ENCODE assay signal across 24 cellular contexts in genomic region chr17:42060231-42060630, GRCh38. TPM values are rescaled to one million over a fixed set of nuclear protein-coding genes. Genes with fewer than 3 reads are reported as not detected.
DNase-seq lines count a peak whose midpoint lies in the region; ATAC-seq and TF ChIP-seq lines count a peak whose summit lies in the region.
"Had no signal": no experiment of that assay in that cellular context is flagged by ENCODE, and none has a peak within 500 bp of the region (broad histone marks: within the 10 kb centered on the region; RNA-seq: fewer than 3 reads in every experiment).

No MANE protein-coding gene starts in this region.

- H3K14ac ChIP-seq in neuronal stem cell (ENCODE audit: low read length), result no peak overlapping the region

- peak overlapping the region; percentile 30 for H3K27ac Mint-ChIP-seq in activated CD4-positive, alpha-beta T cell treated with anti-CD3 and anti-CD28 coated beads, Interleukin-2, amount 10 ng/mL, durations not matched to agents 24 days and 14 days
- no peak overlapping the region for H3K27ac Mint-ChIP-seq in activated CD4-positive, alpha-beta T cell treated with anti-CD3 and anti-CD28 coated beads for 36 hours
- H3K27ac Mint-ChIP-seq: CD8-positive, alpha-beta memory T cell; IgD-negative memory B cell had no signal

- peak overlapping the region; percentile 66 for H2BK5ac ChIP-seq in neuronal stem cell (ENCODE audit: low read length)

- no CpG with 5 or more reads among the region's 4 CpGs for WGBS in neuronal stem cell (ENCODE audit: extremely low coverage in 2 of 2, insufficient read length in 2 of 2, insufficient replicate concordance in 1 of 2), 2 donors
- 47 to 68% methylated on average over 3 to 4 of the region's 4 CpGs for WGBS in transverse colon (ENCODE audit: low coverage in 1 of 2), 2 donors

- no peak overlapping the region for H3K4me3 Mint-ChIP-seq in activated CD4-positive, alpha-beta T cell treated with anti-CD3 and anti-CD28 coated beads, Interleukin-2, amount 10 ng/mL, durations not matched to agents 24 days and 14 days
- H3K4me3 Mint-ChIP-seq in activated CD4-positive, alpha-beta T cell treated with anti-CD3 and anti-CD28 coated beads for 36 hours, result no peak overlapping the region
- H3K4me3 Mint-ChIP-seq: CD8-positive, alpha-beta memory T cell; IgD-negative memory B cell had no signal

- H3K27ac ChIP-seq in colonic mucosa (no peak overlapping the region), neuronal stem cell (replicated peaks; ENCODE audit: low read length) (no peak overlapping the region), transverse colon (no peak overlapping the region)
- H3K27ac ChIP-seq: 22Rv1, HL-60 had no signal

- no peak overlapping the region for H3K4ac ChIP-seq in neuronal stem cell (ENCODE audit: low read length)

- POLR2A ChIA-PET in activated CD4-positive, alpha-beta T cell treated with anti-CD3 and anti-CD28 coated beads for 36 hours (lab: Charles Lee), result interaction anchor here (0.7 kb wide), 1 partner anchor 869 kb away, joined by 3 read pairs; no protein-coding TSS in a partner anchor

- H2BK120ac ChIP-seq in neuronal stem cell (ENCODE audit: low read depth, low read length), result no peak overlapping the region

- H3K4me3 ChIP-seq in colonic mucosa (no peak overlapping the region), neuronal stem cell (ENCODE audit: low read length in 2 of 2) (no peak overlapping the region), transverse colon (no peak overlapping the region)

- no peaks in the 10 kb centered on the region for H3K4me1 ChIP-seq in colonic mucosa
- peaks cover 9 to 12% of the 10 kb centered on the region in 2 donors for H3K4me1 ChIP-seq in neuronal stem cell (ENCODE audit: control insufficient read depth in 2 of 2, insufficient read depth in 1 of 2, low read depth in 1 of 2, low read length in 2 of 2)
- no peaks in the 10 kb centered on the region for H3K4me1 ChIP-seq in transverse colon

- TF ChIP-seq EP300 in transverse colon (IDR thresholded peaks at IDR 0.05; ENCODE audit: low read depth), result no peak

- H3K23ac ChIP-seq in neuronal stem cell (ENCODE audit: low read depth, low read length, poor library complexity), result peak overlapping the region; percentile 43

- no peak for ATAC-seq in activated CD4-positive, alpha-beta T cell treated with anti-CD3 and anti-CD28 coated beads for 36 hours
- ATAC-seq: Panc1 had no signal

- H3K9ac ChIP-seq in colonic mucosa (ENCODE audit: low read depth in 2 of 2, low read length in 2 of 2) (no peak overlapping the region), neuronal stem cell (ENCODE audit: low read depth, low read length, poor library complexity) (peak overlapping the region; percentile 60)
- H3K9ac ChIP-seq: SK-N-SH had no signal

- H2AK5ac ChIP-seq in neuronal stem cell (ENCODE audit: low read depth, low read length), result no peak overlapping the region

- H3K4me1 Mint-ChIP-seq in activated CD4-positive, alpha-beta T cell treated with anti-CD3 and anti-CD28 coated beads, Interleukin-2, amount 10 ng/mL, durations not matched to agents 24 days and 14 days, result peaks cover 17% of the 10 kb centered on the region
- H3K4me1 Mint-ChIP-seq in activated CD4-positive, alpha-beta T cell treated with anti-CD3 and anti-CD28 coated beads for 36 hours, result peaks cover 17% of the 10 kb centered on the region

- TF ChIP-seq CTCF in colonic mucosa (IDR thresholded peaks at IDR 0.05) (no peak), transverse colon (IDR thresholded peaks at IDR 0.05) (no peak)

- H3K9me3 ChIP-seq in colonic mucosa, result no peaks in the 10 kb centered on the region
- H3K9me3 ChIP-seq in neuronal stem cell (replicated peaks in 1 of 2; ENCODE audit: control insufficient read depth in 2 of 2, insufficient read depth in 1 of 2, low read depth in 1 of 2, low read length in 2 of 2), result peaks cover 0 to 12% of the 10 kb centered on the region in 2 donors
- no peaks in the 10 kb centered on the region for H3K9me3 ChIP-seq in transverse colon
- H3K9me3 ChIP-seq: SK-N-SH had no signal

- in situ Hi-C loops in transverse colon (cut with MboI; ENCODE audit: low pct_ligation_motif_present in 1 of 4, low pct_unique_long_range_greater_than_20kb in 1 of 4, low sequenced_read_pairs in 3 of 4), result no loop called here

- CTCF ChIA-PET in activated CD4-positive, alpha-beta T cell treated with anti-CD3 and anti-CD28 coated beads for 36 hours (lab: Charles Lee), result interaction anchor here (0.7 to 1.8 kb wide), 2 partner anchors 35 to 37 kb away, joined by 3 to 7 read pairs; no protein-coding TSS in a partner anchor

- intact Hi-C loops in activated CD4-positive, alpha-beta T cell treated with anti-CD3 and anti-CD28 coated beads, Interleukin-2, amount 10 ng/mL, durations not matched to agents 24 days and 14 days (cut with micrococcal nuclease), result loop anchor here (5.0 to 10.0 kb wide), 2 partner anchors 33 to 125 kb away; partner anchors contain the start of genes HCRT and KCNH4
- intact Hi-C loops in activated CD4-positive, alpha-beta T cell treated with anti-CD3 and anti-CD28 coated beads for 36 hours (cut with DNase I, micrococcal nuclease), result no loop called here
- intact Hi-C loops in colonic mucosa (cut with DNase I), result no loop called here
- intact Hi-C loops in transverse colon (cut with DNase I; ENCODE audit: low total_unique reads), result no loop called here

- H3K27me3 ChIP-seq in colonic mucosa, result no peaks in the 10 kb centered on the region
- H3K27me3 ChIP-seq in neuronal stem cell (ENCODE audit: control insufficient read depth in 3 of 3, insufficient read depth in 3 of 3, low read depth in 1 of 3, low read length in 3 of 3), result peaks cover 0 to 7% (median 0%) of the 10 kb centered on the region in 3 experiments
- H3K27me3 ChIP-seq in transverse colon, result no peaks in the 10 kb centered on the region

- H3K4me2 ChIP-seq in neuronal stem cell (ENCODE audit: insufficient read depth, low read length, poor library complexity, severe bottlenecking), result no peak overlapping the region
- H3K4me2 ChIP-seq: SK-N-SH had no signal

- no peak for TF ChIP-seq POLR2A in transverse colon (IDR thresholded peaks at IDR 0.05)

- H2BK12ac ChIP-seq in neuronal stem cell (ENCODE audit: low read length), result peak overlapping the region; percentile 58

- no peak overlapping the region for H4K8ac ChIP-seq in neuronal stem cell (ENCODE audit: low read depth, low read length)

- no peaks in the 10 kb centered on the region for H3K36me3 Mint-ChIP-seq in activated CD4-positive, alpha-beta T cell treated with anti-CD3 and anti-CD28 coated beads, Interleukin-2, amount 10 ng/mL, durations not matched to agents 24 days and 14 days (ENCODE audit: low read depth)
- H3K36me3 Mint-ChIP-seq in activated CD4-positive, alpha-beta T cell treated with anti-CD3 and anti-CD28 coated beads for 36 hours (ENCODE audit: low read depth), result no peaks in the 10 kb centered on the region
- H3K36me3 Mint-ChIP-seq: CD8-positive, alpha-beta memory T cell; IgD-negative memory B cell had no signal

- H3K9me3 Mint-ChIP-seq in activated CD4-positive, alpha-beta T cell treated with anti-CD3 and anti-CD28 coated beads, Interleukin-2, amount 10 ng/mL, durations not matched to agents 24 days and 14 days, result no peaks in the 10 kb centered on the region
- H3K9me3 Mint-ChIP-seq in activated CD4-positive, alpha-beta T cell treated with anti-CD3 and anti-CD28 coated beads for 36 hours (ENCODE audit: low read depth), result no peaks in the 10 kb centered on the region
- H3K9me3 Mint-ChIP-seq: CD8-positive, alpha-beta memory T cell; IgD-negative memory B cell had no signal

- H2BK15ac ChIP-seq in neuronal stem cell (ENCODE audit: low read length), result no peak overlapping the region

- no peak overlapping the region for H4K91ac ChIP-seq in neuronal stem cell (ENCODE audit: low read depth, low read length, poor library complexity)

- H3K79me1 ChIP-seq in neuronal stem cell (ENCODE audit: low read depth, low read length), result no peaks in the 10 kb centered on the region

- H3K27me3 Mint-ChIP-seq in activated CD4-positive, alpha-beta T cell treated with anti-CD3 and anti-CD28 coated beads, Interleukin-2, amount 10 ng/mL, durations not matched to agents 24 days and 14 days, result peaks cover 4% of the 10 kb centered on the region
- H3K27me3 Mint-ChIP-seq in activated CD4-positive, alpha-beta T cell treated with anti-CD3 and anti-CD28 coated beads for 36 hours, result no peaks in the 10 kb centered on the region

- H3K18ac ChIP-seq in neuronal stem cell (ENCODE audit: low read length), result peak overlapping the region; percentile 28

- H3K36me3 ChIP-seq in colonic mucosa (no peaks in the 10 kb centered on the region), neuronal stem cell (replicated peaks in 1 of 2; ENCODE audit: control insufficient read depth in 2 of 2, insufficient read depth in 2 of 2, low read length in 2 of 2) (no peaks in the 10 kb centered on the region), transverse colon (no peaks in the 10 kb centered on the region)

- DNase-seq in activated CD4-positive, alpha-beta T cell treated with anti-CD3 and anti-CD28 coated beads, Interleukin-2, amount 10 ng/mL, durations not matched to agents 24 days and 14 days, result no peak
- no peak for DNase-seq in activated CD4-positive, alpha-beta T cell treated with anti-CD3 and anti-CD28 coated beads for 36 hours
- DNase-seq in colonic mucosa (peak; percentile 55), neuronal stem cell (ENCODE audit: low spot score) (no peak), transverse colon (peak; percentile 53), foreskin melanocyte (no peak), HuH-7.5 (ENCODE audit: low spot score) (no peak), HPDE6-E6E7 (ENCODE audit: extremely low spot score) (no peak)
- DNase-seq: ACHN; C1 segment of cervical spinal cord; Calu3; CD8-positive, alpha-beta memory T cell; DMS153; Karpas-422; NCI-H1417 treated with DMSO at 0.1 percent for 48 hours; NCI-H187 treated with DMSO at 0.1 percent for 48 hours; NCI-H510A; SIG-M5; SK-N-SH had no signal

- no peak overlapping the region for H2AFZ ChIP-seq in neuronal stem cell (ENCODE audit: low read length)

RNA-seq across cellular contexts. Expression of gene C17orf113, which starts 9.8 kb away (rescaled TPM):
- 0.05 and 0.07 TPM in 2 replicates for total RNA-seq in activated CD4-positive, alpha-beta T cell treated with anti-CD3 and anti-CD28 coated beads, Interleukin-2, amount 10 ng/mL, durations not matched to agents 24 days and 14 days
- under 1 TPM; 0.19 to 0.32 TPM for total RNA-seq in activated CD4-positive, alpha-beta T cell treated with anti-CD3 and anti-CD28 coated beads for 36 hours
- 1 to 10 TPM in 1 of 2 donors, under 1 TPM in 1; 0.84 to 1.2 TPM for total RNA-seq in colonic mucosa
- 2.4 TPM for polyA plus RNA-seq in neuronal stem cell (2013, experiment 1 of 2)
- 2.6 TPM for polyA plus RNA-seq in neuronal stem cell (2013, experiment 2 of 2)
- 1 to 10 TPM in 2 of 4 donors, under 1 TPM in 1, not detected in 1; 0.37 to 4.1 (median 3.7) TPM for total RNA-seq in transverse colon

RNA-seq across cellular contexts. Expression of gene ZNF385C, which starts 38.0 kb away (rescaled TPM):
- total RNA-seq in activated CD4-positive, alpha-beta T cell treated with anti-CD3 and anti-CD28 coated beads, Interleukin-2, amount 10 ng/mL, durations not matched to agents 24 days and 14 days, result 0.16 TPM in 1 of 2 replicates, not detected in the other
- under 1 TPM; 0.23 to 0.30 TPM for total RNA-seq in activated CD4-positive, alpha-beta T cell treated with anti-CD3 and anti-CD28 coated beads for 36 hours
- under 1 TPM; 0.20 to 0.32 TPM for total RNA-seq in colonic mucosa
- polyA plus RNA-seq in neuronal stem cell (2013, experiment 1 of 2), result 4.2 TPM
- 4.2 TPM for polyA plus RNA-seq in neuronal stem cell (2013, experiment 2 of 2)
- total RNA-seq in transverse colon, result under 1 TPM in 2 of 4 donors, not detected in 2; 0.27 to 0.48 TPM
- total RNA-seq: CD8-positive, alpha-beta memory T cell; HT1080 had no signal
- polyA plus RNA-seq: CD8-positive, alpha-beta memory T cell had no signal

RNA-seq across cellular contexts. Expression of gene NKIRAS2, which starts 40.3 kb away (rescaled TPM):
- 29.5 and 30.3 TPM in 2 replicates for total RNA-seq in activated CD4-positive, alpha-beta T cell treated with anti-CD3 and anti-CD28 coated beads, Interleukin-2, amount 10 ng/mL, durations not matched to agents 24 days and 14 days
- total RNA-seq in activated CD4-positive, alpha-beta T cell treated with anti-CD3 and anti-CD28 coated beads for 36 hours, result 10 to 100 TPM; 16.3 to 17.2 TPM
- 10 to 100 TPM; 25.8 to 26.3 TPM for total RNA-seq in colonic mucosa
- polyA plus RNA-seq in neuronal stem cell (2013, experiment 1 of 2), result 49.7 TPM
- polyA plus RNA-seq in neuronal stem cell (2013, experiment 2 of 2), result 50.2 TPM
- total RNA-seq in transverse colon, result 10 to 100 TPM; 20.5 to 52.7 (median 35.0) TPM

RNA-seq across cellular contexts. Expression of gene DNAJC7, which starts 43.0 kb away (rescaled TPM):
- total RNA-seq in activated CD4-positive, alpha-beta T cell treated with anti-CD3 and anti-CD28 coated beads, Interleukin-2, amount 10 ng/mL, durations not matched to agents 24 days and 14 days, result 121 and 128 TPM in 2 replicates
- total RNA-seq in activated CD4-positive, alpha-beta T cell treated with anti-CD3 and anti-CD28 coated beads for 36 hours, result 10 to 100 TPM; 86.6 to 94.8 TPM
- total RNA-seq in colonic mucosa, result 100 to 1,000 TPM in 1 of 2 donors, 10 to 100 TPM in 1; 82.7 to 103 TPM
- polyA plus RNA-seq in neuronal stem cell (2013, experiment 1 of 2), result 57.3 TPM
- polyA plus RNA-seq in neuronal stem cell (2013, experiment 2 of 2), result 54.2 TPM
- total RNA-seq in transverse colon, result 10 to 100 TPM; 18.1 to 87.5 (median 64.5) TPM

RNA-seq across cellular contexts. Expression of gene DHX58, which starts 52.3 kb away (rescaled TPM):
- 22.9 and 25.8 TPM in 2 replicates for total RNA-seq in activated CD4-positive, alpha-beta T cell treated with anti-CD3 and anti-CD28 coated beads, Interleukin-2, amount 10 ng/mL, durations not matched to agents 24 days and 14 days
- 10 to 100 TPM; 23.8 to 31.1 TPM for total RNA-seq in activated CD4-positive, alpha-beta T cell treated with anti-CD3 and anti-CD28 coated beads for 36 hours
- total RNA-seq in colonic mucosa, result 10 to 100 TPM; 10.6 to 11.3 TPM
- polyA plus RNA-seq in neuronal stem cell (2013, experiment 1 of 2), result 0.21 TPM
- polyA plus RNA-seq in neuronal stem cell (2013, experiment 2 of 2), result 0.14 TPM
- 10 to 100 TPM in 3 of 4 donors, 1 to 10 TPM in 1; 4.6 to 14.6 (median 12.8) TPM for total RNA-seq in transverse colon

Comparison
In these comparisons a context has a peak if more than half of its experiments do, and no peak if none do; other contexts are left out.
1. DNase-seq: peak in colonic mucosa (single experiment) and transverse colon (single experiment); none in activated CD4-positive, alpha-beta T cell treated with anti-CD3 and anti-CD28 coated beads, Interleukin-2, amount 10 ng/mL, durations not matched to agents 24 days and 14 days (single experiment), activated CD4-positive, alpha-beta T cell treated with anti-CD3 and anti-CD28 coated beads for 36 hours (single experiment), neuronal stem cell (single experiment), foreskin melanocyte (single experiment), HuH-7.5 (single experiment) and HPDE6-E6E7 (single experiment).